In the genomic region with DNA sequence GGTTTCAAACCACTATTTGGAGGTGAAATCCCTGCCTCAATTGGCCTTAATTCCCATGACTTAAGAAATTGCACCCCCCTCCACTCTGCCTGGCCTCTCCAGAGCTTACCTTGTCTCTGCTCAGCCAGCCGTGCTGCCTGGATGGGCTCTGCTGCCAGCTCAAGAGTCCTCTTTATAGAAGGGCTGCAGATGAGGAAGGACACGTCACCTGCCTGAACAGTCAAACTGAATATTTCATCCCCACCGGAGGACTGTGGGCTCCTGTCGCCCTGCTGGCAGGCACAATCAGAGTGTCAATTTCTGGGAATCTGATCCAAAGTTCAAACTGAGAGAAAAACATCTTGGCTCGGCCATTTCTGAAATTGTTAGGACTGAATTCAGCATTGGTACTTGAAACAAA, we compare ENCODE assay signal across 25 cellular contexts. TPM values are rescaled to one million over a fixed set of nuclear protein-coding genes. Genes with fewer than 3 reads are reported as not detected.
DNase-seq lines count a peak whose midpoint lies in the region; ATAC-seq, FAIRE-seq and TF ChIP-seq lines count a peak whose summit lies in the region.
"Had no signal": no experiment of that assay in that cellular context is flagged by ENCODE, and none has a peak within 500 bp of the region (broad histone marks: within the 10 kb centered on the region; RNA-seq: fewer than 3 reads in every experiment).

A gene (minus strand): TSS at position 148 of the 400 bp plus-strand sequence. CDS start 332 bp downstream, outside the sequence.

- H3K79me2 ChIP-seq in astrocyte (ENCODE audit: insufficient read depth, low read length) = peaks cover 6% of the 10 kb centered on the region

- H3K9me3 Mint-ChIP-seq in astrocyte (ENCODE audit: unreplicated experiment) (no peaks in the 10 kb centered on the region), nephron progenitor cell (no peaks in the 10 kb centered on the region)

- no peak for ATAC-seq in HG02623 (IDR thresholded peaks at IDR 0.05; ENCODE audit: unreplicated experiment)
- ATAC-seq: right cardiac atrium had no signal

- peaks cover 2% of the 10 kb centered on the region for H3K4me1 ChIP-seq in astrocyte (ENCODE audit: insufficient read depth, low read length)

- H3K27ac Mint-ChIP-seq in astrocyte (ENCODE audit: unreplicated experiment) = no peak within 1 kb of the TSS
- peak within 1 kb of the TSS; percentile 61 for H3K27ac Mint-ChIP-seq in nephron progenitor cell

- no peaks in the 10 kb centered on the region for H3K9me3 ChIP-seq in astrocyte (ENCODE audit: insufficient read depth, low read depth, low read length)
- H3K9me3 ChIP-seq: tibial nerve had no signal

- H3K4me2 ChIP-seq in astrocyte (ENCODE audit: low read length) = peak within 1 kb of the TSS; percentile 22

- TF ChIP-seq CTCF in astrocyte (IDR thresholded peaks at IDR 0.05; ENCODE audit: insufficient read depth, low read depth, low read length) (no peak), nephron progenitor cell (IDR thresholded peaks at IDR 0.05) (no peak)

- H3K4me3 Mint-ChIP-seq in astrocyte (ENCODE audit: unreplicated experiment) (no peak within 1 kb of the TSS), nephron progenitor cell (no peak within 1 kb of the TSS)

- H3K4me3 ChIP-seq in astrocyte (ENCODE audit: insufficient read depth, low read depth, low read length) = no peak within 1 kb of the TSS
- H3K4me3 ChIP-seq: tibial nerve had no signal

- H3K9ac ChIP-seq in astrocyte (ENCODE audit: low read length) = peak within 1 kb of the TSS; percentile 18

- H3K36me3 Mint-ChIP-seq in astrocyte (ENCODE audit: low read depth, unreplicated experiment) (no peaks in the 10 kb centered on the region), nephron progenitor cell (ENCODE audit: low read depth) (no peaks in the 10 kb centered on the region)

- peaks cover 4% of the 10 kb centered on the region for H3K27me3 ChIP-seq in astrocyte (ENCODE audit: insufficient read depth, low read length)
- H3K27me3 ChIP-seq: tibial nerve had no signal

- no peaks in the 10 kb centered on the region for H3K36me3 ChIP-seq in astrocyte (ENCODE audit: insufficient read depth, low read length)
- H3K36me3 ChIP-seq: tibial nerve had no signal

- peaks cover 26% of the 10 kb centered on the region for H3K27me3 Mint-ChIP-seq in astrocyte (ENCODE audit: low read depth, unreplicated experiment)
- H3K27me3 Mint-ChIP-seq in nephron progenitor cell (ENCODE audit: low read depth, poor library complexity) = peaks cover 50% of the 10 kb centered on the region

- H2AFZ ChIP-seq in astrocyte (ENCODE audit: low read depth, low read length) = peak within 1 kb of the TSS; percentile 41

- peaks cover 2% of the 10 kb centered on the region for H3K4me1 Mint-ChIP-seq in astrocyte (ENCODE audit: low read depth, unreplicated experiment)
- H3K4me1 Mint-ChIP-seq in nephron progenitor cell = peaks cover 41% of the 10 kb centered on the region

- H3K27ac ChIP-seq in astrocyte (ENCODE audit: low read depth, low read length) = no peak within 1 kb of the TSS
- H3K27ac ChIP-seq: tibial nerve had no signal

- DNase-seq in NCI-H2196 (lab: John Stamatoyannopoulos, UW; ENCODE audit: unreplicated experiment) (peak; percentile 8), NCI-H2196 treated with DMSO at 0.1 percent for 48 hours (lab: John Stamatoyannopoulos, UW; ENCODE audit: unreplicated experiment) (no peak), NCI-H187 treated with DMSO at 0.1 percent for 48 hours (lab: John Stamatoyannopoulos, UW) (peak; percentile 16), astrocyte (ENCODE audit: low read depth) (no peak), nephron progenitor cell (no peak), 8988T (no peak), NCI-H2081 (lab: John Stamatoyannopoulos, UW) (no peak)
- DNase-seq: activated CD4-positive, alpha-beta T cell treated with anti-CD3 and anti-CD28 coated beads for 48 hours; activated naive CD4-positive, alpha-beta T cell; cortex of kidney; kidney glomerular epithelial cell; NCI-H1105; NCI-H526; stimulated activated naive CD4-positive, alpha-beta T cell had no signal

- FAIRE-seq in astrocyte (lab: Jason Lieb, UNC) = no peak
- FAIRE-seq: endothelial cell of umbilical vein, GM12892 had no signal

- H4K20me1 ChIP-seq in astrocyte (ENCODE audit: insufficient read depth, low read length) = peaks cover 2% of the 10 kb centered on the region

RNA-seq across cellular contexts. Expression of the gene that starts here (rescaled TPM):
- total RNA-seq in astrocyte = not detected in 2 replicates
- total RNA-seq: A172, endothelial cell of umbilical vein, fibroblast of villous mesenchyme, HT-29, mononuclear cell, OCI-LY7, right cardiac atrium, SK-MEL-5, tibial nerve had no signal

Comparison
In these comparisons a context has a peak if more than half of its experiments do, and no peak if none do; other contexts are left out.
1. DNase-seq: peak in NCI-H2196 (single experiment) and NCI-H187 treated with DMSO at 0.1 percent for 48 hours (single experiment); none in NCI-H2196 treated with DMSO at 0.1 percent for 48 hours (single experiment), astrocyte (single experiment), nephron progenitor cell (single experiment), 8988T (single experiment) and NCI-H2081 (0 of 2).